ENCODE assay signal across 1 cellular context in the genomic region with DNA sequence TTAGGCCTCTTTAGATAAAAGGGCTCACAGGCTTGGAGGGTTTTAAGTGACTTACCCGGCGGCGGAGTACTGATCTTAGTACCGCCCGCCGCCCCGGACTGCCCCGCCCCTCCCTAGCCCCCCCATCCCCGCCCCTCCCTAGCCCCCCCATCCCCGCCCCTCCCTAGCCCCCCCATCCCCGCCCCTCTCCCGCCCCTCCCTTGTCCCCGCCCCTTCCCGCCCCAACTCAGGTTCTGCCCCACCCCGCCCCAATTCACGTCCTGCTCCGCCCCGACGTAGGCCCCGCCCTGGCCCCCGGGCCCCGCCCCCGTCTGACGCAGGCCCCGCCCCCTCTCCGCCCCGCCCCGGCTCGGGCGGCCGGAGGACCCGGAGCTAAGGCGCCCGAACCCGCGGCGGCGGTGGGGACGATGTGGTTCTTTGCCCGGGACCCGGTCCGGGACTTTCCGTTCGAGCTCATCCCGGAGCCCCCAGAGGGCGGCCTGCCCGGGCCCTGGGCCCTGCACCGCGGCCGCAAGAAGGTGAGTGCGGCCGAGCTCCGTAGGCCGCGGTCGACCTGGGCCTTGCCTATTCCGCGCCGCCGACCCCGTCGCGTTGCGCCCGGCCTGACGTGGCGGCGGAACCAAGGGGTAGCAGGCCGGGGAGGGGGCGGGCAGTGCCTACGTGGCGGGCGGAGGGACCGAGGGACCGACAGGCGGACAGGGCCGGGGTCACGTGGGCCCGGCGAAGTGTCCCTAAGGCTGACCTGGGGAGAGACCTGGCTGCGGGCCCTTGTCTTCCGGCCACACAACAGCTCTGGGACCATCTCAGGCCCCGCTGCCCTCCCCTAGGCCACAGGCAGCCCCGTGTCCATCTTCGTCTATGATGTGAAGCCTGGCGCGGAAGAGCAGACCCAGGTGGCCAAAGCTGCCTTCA.
TF ChIP-seq lines count a peak whose summit lies in the region.

A gene (plus strand): TSS at position 337 of the 912 bp plus-strand sequence. CDS start 71 bp downstream, at position 408.

TF ChIP-seq in K562, 482 proteins besides CTCF, POLR2A, EP300 and RAD21 (continued from another document):
- TF ChIP-seq, protein P1, sequence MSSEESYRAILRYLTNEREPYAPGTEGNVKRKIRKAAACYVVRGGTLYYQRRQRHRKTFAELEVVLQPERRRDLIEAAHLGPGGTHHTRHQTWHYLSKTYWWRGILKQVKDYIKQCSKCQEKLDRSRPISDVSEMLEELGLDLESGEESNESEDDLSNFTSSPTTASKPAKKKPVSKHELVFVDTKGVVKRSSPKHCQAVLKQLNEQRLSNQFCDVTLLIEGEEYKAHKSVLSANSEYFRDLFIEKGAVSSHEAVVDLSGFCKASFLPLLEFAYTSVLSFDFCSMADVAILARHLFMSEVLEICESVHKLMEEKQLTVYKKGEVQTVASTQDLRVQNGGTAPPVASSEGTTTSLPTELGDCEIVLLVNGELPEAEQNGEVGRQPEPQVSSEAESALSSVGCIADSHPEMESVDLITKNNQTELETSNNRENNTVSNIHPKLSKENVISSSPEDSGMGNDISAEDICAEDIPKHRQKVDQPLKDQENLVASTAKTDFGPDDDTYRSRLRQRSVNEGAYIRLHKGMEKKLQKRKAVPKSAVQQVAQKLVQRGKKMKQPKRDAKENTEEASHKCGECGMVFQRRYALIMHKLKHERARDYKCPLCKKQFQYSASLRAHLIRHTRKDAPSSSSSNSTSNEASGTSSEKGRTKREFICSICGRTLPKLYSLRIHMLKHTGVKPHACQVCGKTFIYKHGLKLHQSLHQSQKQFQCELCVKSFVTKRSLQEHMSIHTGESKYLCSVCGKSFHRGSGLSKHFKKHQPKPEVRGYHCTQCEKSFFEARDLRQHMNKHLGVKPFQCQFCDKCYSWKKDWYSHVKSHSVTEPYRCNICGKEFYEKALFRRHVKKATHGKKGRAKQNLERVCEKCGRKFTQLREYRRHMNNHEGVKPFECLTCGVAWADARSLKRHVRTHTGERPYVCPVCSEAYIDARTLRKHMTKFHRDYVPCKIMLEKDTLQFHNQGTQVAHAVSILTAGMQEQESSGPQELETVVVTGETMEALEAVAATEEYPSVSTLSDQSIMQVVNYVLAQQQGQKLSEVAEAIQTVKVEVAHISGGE (CRISPR knock-in tag; IDR thresholded peaks at IDR 0.05): peak in 1 of 3 experiments; percentile 59; a peak in 2 of 6 replicates
- TF ChIP-seq CCNT2 (IDR thresholded peaks at IDR 0.05; ENCODE audit: borderline replicate concordance, extremely low read depth, insufficient read length, low read depth, low read length) (peak; percentile 43), BMI1 (IDR thresholded peaks at IDR 0.05; ENCODE audit: low read length) (no peak), KDM1A (IDR thresholded peaks at IDR 0.05) (no peak)
